15 cellular contexts compared by ENCODE assay signal in the genomic region with DNA sequence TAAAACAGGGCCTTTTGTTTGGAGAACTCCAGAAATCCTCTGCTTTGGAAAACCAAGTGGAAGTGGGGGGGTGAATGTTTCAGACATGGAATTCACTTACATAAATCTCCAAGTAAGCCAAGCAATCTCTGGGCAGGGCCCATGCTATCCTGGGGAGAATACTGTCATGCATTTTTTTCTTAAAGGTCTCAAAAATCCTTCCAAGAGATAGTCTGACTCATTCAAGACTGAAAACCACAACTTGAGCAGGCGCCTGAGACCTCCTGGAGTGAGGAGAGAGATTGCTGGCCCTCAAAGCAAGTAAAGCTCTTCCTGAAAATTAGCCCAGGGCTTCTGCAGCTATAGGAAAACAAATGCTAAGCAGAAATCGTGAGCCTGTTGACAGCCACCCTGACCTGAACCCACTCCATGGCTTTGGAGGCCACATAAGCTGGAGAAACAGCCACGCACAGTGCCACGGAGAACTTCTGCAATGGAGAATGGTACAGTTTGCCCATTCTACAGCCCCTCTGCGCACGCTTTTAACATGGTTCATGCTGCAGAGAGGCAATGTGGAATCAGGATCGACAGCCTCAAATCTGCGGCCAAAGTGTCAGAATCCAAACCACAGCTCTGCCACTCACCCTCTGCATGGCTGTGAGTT.
DNase-seq lines count a peak whose midpoint lies in the region; ATAC-seq and TF ChIP-seq lines count a peak whose summit lies in the region.
"Had no signal": no experiment of that assay in that cellular context is flagged by ENCODE, and none has a peak within 500 bp of the region (broad histone marks: within the 10 kb centered on the region; RNA-seq: fewer than 3 reads in every experiment).

No MANE protein-coding gene starts in this region.

- CTCF ChIA-PET in CD4-positive, alpha-beta T cell (lab: Charles Lee), result no interaction called here

- H3K4me3 Mint-ChIP-seq in osteocyte (ENCODE audit: unreplicated experiment), result no peak overlapping the region
- no peak overlapping the region for H3K4me3 Mint-ChIP-seq in stimulated activated effector memory CD8-positive, alpha-beta T cell treated with anti-CD3 and anti-CD28 coated beads, Interleukin-12 subunit alpha, Interleukin-12 subunit beta, amount 100 ng/mL, for 72 hours
- H3K4me3 Mint-ChIP-seq in CD4-positive, alpha-beta T cell, result no peak overlapping the region
- H3K4me3 Mint-ChIP-seq: brain had no signal

- intact Hi-C loops in CD4-positive, alpha-beta T cell (cut with DNase I, micrococcal nuclease), result no loop called here

- peaks cover 36% of the 10 kb centered on the region for H3K4me1 Mint-ChIP-seq in osteocyte (ENCODE audit: unreplicated experiment)
- H3K4me1 Mint-ChIP-seq in stimulated activated effector memory CD8-positive, alpha-beta T cell treated with anti-CD3 and anti-CD28 coated beads, Interleukin-12 subunit alpha, Interleukin-12 subunit beta, amount 100 ng/mL, for 72 hours, result no peaks in the 10 kb centered on the region
- no peaks in the 10 kb centered on the region for H3K4me1 Mint-ChIP-seq in CD4-positive, alpha-beta T cell (ENCODE audit: low read depth)

- no peaks in the 10 kb centered on the region for H3K9me3 ChIP-seq in CD4-positive, alpha-beta T cell (ENCODE audit: control insufficient read depth, low read length)
- H3K9me3 ChIP-seq: tibial artery had no signal

- no peak overlapping the region for H3K27ac ChIP-seq in CD4-positive, alpha-beta T cell (ENCODE audit: low read depth, low read length)
- H3K27ac ChIP-seq: KMS-11, tibial artery had no signal

- peak overlapping the region; percentile 86 for H3K27ac Mint-ChIP-seq in osteocyte (ENCODE audit: unreplicated experiment)
- H3K27ac Mint-ChIP-seq in stimulated activated effector memory CD8-positive, alpha-beta T cell treated with anti-CD3 and anti-CD28 coated beads, Interleukin-12 subunit alpha, Interleukin-12 subunit beta, amount 100 ng/mL, for 72 hours, result no peak overlapping the region
- H3K27ac Mint-ChIP-seq in CD4-positive, alpha-beta T cell, result no peak overlapping the region

- peak; percentile 89 for DNase-seq in Daoy (ENCODE audit: low read depth)
- peak; percentile 36 for DNase-seq in RPMI8226
- DNase-seq in fibroblast of villous mesenchyme (ENCODE audit: low read depth), result peak; percentile 18
- DNase-seq in osteocyte (ENCODE audit: extremely low spot score, unreplicated experiment), result no peak
- DNase-seq in stimulated activated effector memory CD8-positive, alpha-beta T cell treated with anti-CD3 and anti-CD28 coated beads, Interleukin-12 subunit alpha, Interleukin-12 subunit beta, amount 100 ng/mL, for 72 hours (ENCODE audit: low spot score in 2 of 2), result no peak
- no peak for DNase-seq in NCI-H146 treated with DMSO at 0.1 percent for 48 hours (lab: John Stamatoyannopoulos, UW; ENCODE audit: unreplicated experiment)
- no peak for DNase-seq in CD4-positive, alpha-beta T cell
- DNase-seq: activated T-cell treated with anti-CD3 and anti-CD28 coated beads for 4 hours, NCI-H2171 had no signal

- H3K27me3 Mint-ChIP-seq in osteocyte (ENCODE audit: unreplicated experiment), result no peaks in the 10 kb centered on the region
- no peaks in the 10 kb centered on the region for H3K27me3 Mint-ChIP-seq in CD4-positive, alpha-beta T cell

- no peak for ATAC-seq in stimulated activated effector memory CD8-positive, alpha-beta T cell treated with anti-CD3 and anti-CD28 coated beads, Interleukin-12 subunit alpha, Interleukin-12 subunit beta, amount 100 ng/mL, for 72 hours
- no peak for ATAC-seq in HG03280 (IDR thresholded peaks at IDR 0.05; ENCODE audit: unreplicated experiment)
- ATAC-seq in CD4-positive, alpha-beta T cell (ENCODE audit: poor library complexity), result no peak
- ATAC-seq: HCT116, Panc1 had no signal

- H3K4me3 ChIP-seq in fibroblast of villous mesenchyme (ENCODE audit: low read depth, low read length), result no peak overlapping the region
- H3K4me3 ChIP-seq: tibial artery had no signal

- POLR2A ChIA-PET in CD4-positive, alpha-beta T cell (lab: Charles Lee), result no interaction called here

- no peaks in the 10 kb centered on the region for H3K9me3 Mint-ChIP-seq in osteocyte (ENCODE audit: unreplicated experiment)
- H3K9me3 Mint-ChIP-seq in stimulated activated effector memory CD8-positive, alpha-beta T cell treated with anti-CD3 and anti-CD28 coated beads, Interleukin-12 subunit alpha, Interleukin-12 subunit beta, amount 100 ng/mL, for 72 hours, result no peaks in the 10 kb centered on the region
- peaks cover 2% of the 10 kb centered on the region for H3K9me3 Mint-ChIP-seq in CD4-positive, alpha-beta T cell

- H3K27me3 ChIP-seq in CD4-positive, alpha-beta T cell (ENCODE audit: control insufficient read depth, insufficient read depth, low read length), result no peaks in the 10 kb centered on the region
- H3K27me3 ChIP-seq: tibial artery had no signal

- TF ChIP-seq CTCF in fibroblast of villous mesenchyme (IDR thresholded peaks at IDR 0.05; ENCODE audit: insufficient read depth, low read depth, low read length), result no peak
- TF ChIP-seq CTCF in osteocyte (IDR thresholded peaks at IDR 0.05), result no peak
- no peak for TF ChIP-seq CTCF in CD4-positive, alpha-beta T cell (IDR thresholded peaks at IDR 0.05)

- no peaks in the 10 kb centered on the region for H3K36me3 Mint-ChIP-seq in osteocyte (ENCODE audit: unreplicated experiment)
- H3K36me3 Mint-ChIP-seq in stimulated activated effector memory CD8-positive, alpha-beta T cell treated with anti-CD3 and anti-CD28 coated beads, Interleukin-12 subunit alpha, Interleukin-12 subunit beta, amount 100 ng/mL, for 72 hours, result no peaks in the 10 kb centered on the region
- no peaks in the 10 kb centered on the region for H3K36me3 Mint-ChIP-seq in CD4-positive, alpha-beta T cell (ENCODE audit: low read depth)
- H3K36me3 Mint-ChIP-seq: brain had no signal

Comparison
In these comparisons a context has a peak if more than half of its experiments do, and no peak if none do; other contexts are left out.
1. DNase-seq: peak in Daoy (single experiment), RPMI8226 (single experiment) and fibroblast of villous mesenchyme (single experiment); none in osteocyte (single experiment), stimulated activated effector memory CD8-positive, alpha-beta T cell treated with anti-CD3 and anti-CD28 coated beads, Interleukin-12 subunit alpha, Interleukin-12 subunit beta, amount 100 ng/mL, for 72 hours (0 of 2), NCI-H146 treated with DMSO at 0.1 percent for 48 hours (single experiment) and CD4-positive, alpha-beta T cell (0 of 10).